In the genomic region with DNA sequence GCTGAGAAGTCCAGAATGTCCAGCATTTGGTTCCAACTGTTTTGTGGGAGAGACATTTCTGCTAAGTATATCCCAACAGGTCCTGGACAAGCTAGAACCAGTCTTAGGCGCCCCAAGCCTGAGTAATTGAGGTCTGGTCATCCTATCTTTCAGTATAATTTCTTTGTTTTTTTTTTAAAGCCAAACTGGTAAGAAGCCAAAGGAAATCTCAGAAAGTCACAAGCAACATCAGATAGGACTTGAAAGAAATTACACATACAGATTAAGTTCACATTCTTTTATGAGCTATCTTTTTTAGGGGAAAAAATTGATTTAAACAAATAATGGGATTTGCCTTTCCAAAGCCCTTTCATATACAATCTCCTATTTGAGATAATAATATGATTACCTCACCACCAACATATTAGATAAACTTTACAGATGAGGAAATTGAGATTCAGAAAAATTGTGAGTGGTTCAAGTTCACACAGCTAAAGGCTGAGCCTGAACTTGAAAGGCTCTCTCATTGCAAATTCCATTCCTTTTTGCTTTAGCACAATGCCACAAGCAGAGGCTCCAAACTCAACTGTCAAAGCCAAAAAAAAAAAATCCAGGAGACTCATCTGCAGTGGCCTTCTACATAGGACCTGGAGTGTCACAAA, we compare ENCODE assay signal across 11 cellular contexts. TPM values are rescaled to one million over a fixed set of nuclear protein-coding genes. Genes with fewer than 3 reads are reported as not detected.
DNase-seq lines count a peak whose midpoint lies in the region; ATAC-seq and TF ChIP-seq lines count a peak whose summit lies in the region.
"Had no signal": no experiment of that assay in that cellular context is flagged by ENCODE, and none has a peak within 500 bp of the region (broad histone marks: within the 10 kb centered on the region; RNA-seq: fewer than 3 reads in every experiment).

No MANE protein-coding gene starts in this region.

- TF ChIP-seq CTCF in PC-9 (conservative IDR thresholded peaks at IDR 0.05), result no peak
- no peak for TF ChIP-seq CTCF in tibial nerve (IDR thresholded peaks at IDR 0.05)

- peaks cover 14% of the 10 kb centered on the region; the same call in 1 of the 2 replicates for H3F3A ChIP-seq in PC-9 (ENCODE audit: insufficient read depth, low read depth)

- CTCF ChIA-PET in PC-9 (lab: Charles Lee), result interaction anchor here (0.7 kb wide), 2 partner anchors 10 to 31 kb away, joined by 3 to 4 read pairs; no protein-coding TSS in a partner anchor
- CTCF ChIA-PET in activated CD8-positive, alpha-beta T cell treated with anti-CD3 and anti-CD28 coated beads, Interleukin-2, amount 10 ng/mL, durations not matched to agents 7 days and 5 days (lab: Charles Lee), result interaction anchor here (1.4 kb wide), 1 partner anchor 33 kb away, joined by 3 read pairs; no protein-coding TSS in a partner anchor

- intact Hi-C loops in PC-9 (cut with micrococcal nuclease; ENCODE audit: unreplicated experiment), result no loop called here

- no peak for DNase-seq in PC-9
- DNase-seq in dedifferentiated amniotic fluid mesenchymal stem cell (ENCODE audit: extremely low spot score), result peak; percentile 27
- DNase-seq in memory B cell (ENCODE audit: low spot score in 2 of 2), result no peak
- DNase-seq in tibial nerve (ENCODE audit: low spot score in 2 of 2), result no peak
- DNase-seq in activated CD8-positive, alpha-beta T cell treated with anti-CD3 and anti-CD28 coated beads, Interleukin-2, amount 10 ng/mL, durations not matched to agents 7 days and 5 days, result no peak
- no peak for DNase-seq in caudate nucleus (lab: John Stamatoyannopoulos, UW)
- DNase-seq: anterior cingulate cortex, Calu3, NCI-H1694 treated with DMSO at 0.1 percent for 48 hours had no signal

- TF ChIP-seq EP300 in tibial nerve (IDR thresholded peaks at IDR 0.05), result no peak

- H3K27me3 ChIP-seq in PC-9 (ENCODE audit: insufficient read depth, low read depth) (no peaks in the 10 kb centered on the region), tibial nerve (no peaks in the 10 kb centered on the region)

- H3K9me3 ChIP-seq in PC-9 (ENCODE audit: insufficient read depth, low read depth) (no peaks in the 10 kb centered on the region), tibial nerve (no peaks in the 10 kb centered on the region)

- H3K9me2 ChIP-seq in PC-9 (ENCODE audit: insufficient read depth), result no peaks in the 10 kb centered on the region

- peaks cover 14% of the 10 kb centered on the region for H3K36me3 Mint-ChIP-seq in memory B cell
- no peaks in the 10 kb centered on the region for H3K36me3 Mint-ChIP-seq in activated CD8-positive, alpha-beta T cell treated with anti-CD3 and anti-CD28 coated beads, Interleukin-2, amount 10 ng/mL, durations not matched to agents 7 days and 5 days (ENCODE audit: low read depth)

- no peaks in the 10 kb centered on the region for H3K9me3 Mint-ChIP-seq in memory B cell
- H3K9me3 Mint-ChIP-seq in activated CD8-positive, alpha-beta T cell treated with anti-CD3 and anti-CD28 coated beads, Interleukin-2, amount 10 ng/mL, durations not matched to agents 7 days and 5 days (ENCODE audit: insufficient read depth), result no peaks in the 10 kb centered on the region

- TF ChIP-seq POLR2A in tibial nerve (IDR thresholded peaks at IDR 0.05), result no peak

- no peaks in the 10 kb centered on the region for H3K27me3 Mint-ChIP-seq in memory B cell
- H3K27me3 Mint-ChIP-seq in activated CD8-positive, alpha-beta T cell treated with anti-CD3 and anti-CD28 coated beads, Interleukin-2, amount 10 ng/mL, durations not matched to agents 7 days and 5 days (ENCODE audit: low read depth), result peaks cover 3% of the 10 kb centered on the region

- no peak overlapping the region for H3K4me2 ChIP-seq in PC-9

- H3K36me3 ChIP-seq in PC-9 (ENCODE audit: low read depth), result no peaks in the 10 kb centered on the region
- no peaks in the 10 kb centered on the region for H3K36me3 ChIP-seq in tibial nerve

- H3K4me1 Mint-ChIP-seq in memory B cell, result peaks cover 44% of the 10 kb centered on the region
- H3K4me1 Mint-ChIP-seq in activated CD8-positive, alpha-beta T cell treated with anti-CD3 and anti-CD28 coated beads, Interleukin-2, amount 10 ng/mL, durations not matched to agents 7 days and 5 days (ENCODE audit: low read depth), result no peaks in the 10 kb centered on the region

- H3K27ac ChIP-seq in PC-9, result 0 out of 2 replicates have a peak overlapping the region, but pooled peaks have one; percentile 16
- peak overlapping the region in 3 of 4 donors; percentile 57 to 92 (median 87) for H3K27ac ChIP-seq in tibial nerve
- H3K27ac ChIP-seq in caudate nucleus (ENCODE audit: low read depth, low read length), result no peak overlapping the region

- peak overlapping the region; percentile 42 for H3K27ac Mint-ChIP-seq in memory B cell
- H3K27ac Mint-ChIP-seq in activated CD8-positive, alpha-beta T cell treated with anti-CD3 and anti-CD28 coated beads, Interleukin-2, amount 10 ng/mL, durations not matched to agents 7 days and 5 days, result no peak overlapping the region

- H4K20me1 ChIP-seq in PC-9 (ENCODE audit: insufficient read depth), result no peaks in the 10 kb centered on the region

- H2AFZ ChIP-seq in PC-9, result no peak overlapping the region

- WGBS in tibial nerve, 2 donors, result 63 to 78% methylated on average over 1 of the region's 1 CpG

- H3K4me3 Mint-ChIP-seq in memory B cell, result no peak overlapping the region
- no peak overlapping the region for H3K4me3 Mint-ChIP-seq in activated CD8-positive, alpha-beta T cell treated with anti-CD3 and anti-CD28 coated beads, Interleukin-2, amount 10 ng/mL, durations not matched to agents 7 days and 5 days

- H3K4me1 ChIP-seq in PC-9 (replicated peaks; ENCODE audit: insufficient read depth) (peaks cover 22% of the 10 kb centered on the region), tibial nerve (peaks cover 0 to 51% (median 27%) of the 10 kb centered on the region in 4 donors)

- H3K79me2 ChIP-seq in PC-9 (ENCODE audit: low read depth), result peaks cover 75% of the 10 kb centered on the region

- no peak for ATAC-seq in memory B cell (ENCODE audit: low read depth)
- no peak for ATAC-seq in activated CD8-positive, alpha-beta T cell treated with anti-CD3 and anti-CD28 coated beads, Interleukin-2, amount 10 ng/mL, durations not matched to agents 7 days and 5 days
- no peak for ATAC-seq in GM21825 (IDR thresholded peaks at IDR 0.05; ENCODE audit: unreplicated experiment)
- ATAC-seq in GM21528 (IDR thresholded peaks at IDR 0.05; ENCODE audit: low FRiP score, unreplicated experiment), result no peak

- BruUV-seq in PC-9 (replicated peaks; lab: Mats Ljungman, UMichigan), result no TSS peak

- POLR2A ChIA-PET in PC-9 (lab: Charles Lee; ENCODE audit: unreplicated experiment), result interaction anchor here (0.7 kb wide), 1 partner anchor 33 kb away, joined by 6 read pairs; no protein-coding TSS in a partner anchor
- POLR2A ChIA-PET in activated CD8-positive, alpha-beta T cell treated with anti-CD3 and anti-CD28 coated beads, Interleukin-2, amount 10 ng/mL, durations not matched to agents 7 days and 5 days (lab: Charles Lee), result no interaction called here

- no peak overlapping the region for H3K4me3 ChIP-seq in PC-9
- H3K4me3 ChIP-seq in tibial nerve, result no peak overlapping the region

RNA-seq across cellular contexts. Expression of a gene that starts 15.0 kb away (rescaled TPM):
- total RNA-seq in PC-9 (2021) (202 and 215 TPM in 2 replicates), tibial nerve (100 to 1,000 TPM; 113 to 150 (median 128) TPM)
- total RNA-seq in activated CD8-positive, alpha-beta T cell treated with anti-CD3 and anti-CD28 coated beads, Interleukin-2, amount 10 ng/mL, durations not matched to agents 7 days and 5 days, result 1 to 10 TPM; 9.4 to 9.5 TPM

Comparison
In these comparisons a context has a peak if more than half of its experiments do, and no peak if none do; other contexts are left out.
1. RNA of a gene that starts 15.0 kb away (total RNA-seq): 202 to 215 TPM in PC-9 and 113 to 150 TPM in tibial nerve; 9.4 to 9.5 TPM in activated CD8-positive, alpha-beta T cell treated with anti-CD3 and anti-CD28 coated beads, Interleukin-2, amount 10 ng/mL, durations not matched to agents 7 days and 5 days; every median in the first group is over 10 times any median in the second.